In genomic region chr14:34843011-34843554, GRCh38 we compare ENCODE assay signal across 8 cellular contexts. TPM values are rescaled to one million over a fixed set of nuclear protein-coding genes. Genes with fewer than 3 reads are reported as not detected.
DNase-seq lines count a peak whose midpoint lies in the region; ATAC-seq, FAIRE-seq and TF ChIP-seq lines count a peak whose summit lies in the region.

No MANE protein-coding gene starts in this region.

- H3K4me3 Mint-ChIP-seq in activated naive CD4-positive, alpha-beta T cell treated with anti-CD3 and anti-CD28 coated beads for 36 hours = no peak overlapping the region

- H3K27me3 ChIP-seq in bronchial epithelial cell (ENCODE audit: control insufficient read depth, insufficient read depth, low read length) = no peaks in the 10 kb centered on the region

- H3K36me3 ChIP-seq in bronchial epithelial cell (ENCODE audit: control insufficient read depth, insufficient read depth, low read length) = peaks cover 1% of the 10 kb centered on the region

- DNase-seq in activated naive CD4-positive, alpha-beta T cell treated with anti-CD3 and anti-CD28 coated beads for 36 hours = peak; percentile 59
- no peak for DNase-seq in activated naive CD4-positive, alpha-beta T cell (lab: John Stamatoyannopoulos, UW)
- DNase-seq in NCI-H69 (lab: John Stamatoyannopoulos, UW) = peak; percentile 29
- peak; percentile 100 for DNase-seq in bronchial epithelial cell (ENCODE audit: low read depth)
- DNase-seq in myocyte (ENCODE audit: low read depth) = peak; percentile 55
- DNase-seq in iPS-NIHi11 (ENCODE audit: low spot score) = no peak

- intact Hi-C loops in activated naive CD4-positive, alpha-beta T cell treated with anti-CD3 and anti-CD28 coated beads for 36 hours (cut with micrococcal nuclease) = loop anchor here (1.0 to 5.0 kb wide), 9 partner anchors 30 to 573 kb away; partner anchors contain the start of genes CFL2, PRORP, PSMA6 and SRP54

- peaks cover 30% of the 10 kb centered on the region for H3K4me1 Mint-ChIP-seq in activated naive CD4-positive, alpha-beta T cell treated with anti-CD3 and anti-CD28 coated beads for 36 hours (ENCODE audit: low read depth)

- H3K27ac Mint-ChIP-seq in activated naive CD4-positive, alpha-beta T cell treated with anti-CD3 and anti-CD28 coated beads for 36 hours = peak overlapping the region; percentile 89

- H3K4me3 ChIP-seq in bronchial epithelial cell (ENCODE audit: low read depth, low read length) = no peak overlapping the region

- no peaks in the 10 kb centered on the region for H3K27me3 Mint-ChIP-seq in activated naive CD4-positive, alpha-beta T cell treated with anti-CD3 and anti-CD28 coated beads for 36 hours (ENCODE audit: low read depth)

- FAIRE-seq in bronchial epithelial cell (lab: Jason Lieb, UNC) = peak; percentile 97

- CTCF ChIA-PET in activated naive CD4-positive, alpha-beta T cell treated with anti-CD3 and anti-CD28 coated beads for 36 hours (lab: Charles Lee) = interaction anchor here (0.6 kb wide), 1 partner anchor 211 kb away, joined by 4 read pairs; no protein-coding TSS in a partner anchor

- no peak for TF ChIP-seq CTCF in bronchial epithelial cell (IDR thresholded peaks at IDR 0.05; ENCODE audit: insufficient read depth, low read length, severe bottlenecking)

- no peaks in the 10 kb centered on the region for H3K9me3 Mint-ChIP-seq in activated naive CD4-positive, alpha-beta T cell treated with anti-CD3 and anti-CD28 coated beads for 36 hours

- ATAC-seq in GM21447 (IDR thresholded peaks at IDR 0.05; ENCODE audit: unreplicated experiment) = no peak
- ATAC-seq in HG03565 (IDR thresholded peaks at IDR 0.05; ENCODE audit: unreplicated experiment) = no peak

- H3K36me3 Mint-ChIP-seq in activated naive CD4-positive, alpha-beta T cell treated with anti-CD3 and anti-CD28 coated beads for 36 hours (ENCODE audit: low read depth) = peaks cover 31% of the 10 kb centered on the region

RNA-seq across cellular contexts. Expression of gene BAZ1A, which starts 32.1 kb away (rescaled TPM):
- 10 to 100 TPM; 50.8 to 57.0 TPM for total RNA-seq in activated naive CD4-positive, alpha-beta T cell treated with anti-CD3 and anti-CD28 coated beads for 36 hours
- total RNA-seq in bronchial epithelial cell (34.6 and 35.0 TPM in 2 replicates), myocyte (34.8 and 35.9 TPM in 2 replicates)
- polyA plus RNA-seq in myocyte (2012) = 6.1 TPM

Comparison
In these comparisons a context has a peak if more than half of its experiments do, and no peak if none do; other contexts are left out.
1. DNase-seq: peak in activated naive CD4-positive, alpha-beta T cell treated with anti-CD3 and anti-CD28 coated beads for 36 hours (single experiment), NCI-H69 (single experiment), bronchial epithelial cell (single experiment) and myocyte (single experiment); none in activated naive CD4-positive, alpha-beta T cell (0 of 4) and iPS-NIHi11 (single experiment).